1 cellular context compared by ENCODE assay signal in the genomic region with DNA sequence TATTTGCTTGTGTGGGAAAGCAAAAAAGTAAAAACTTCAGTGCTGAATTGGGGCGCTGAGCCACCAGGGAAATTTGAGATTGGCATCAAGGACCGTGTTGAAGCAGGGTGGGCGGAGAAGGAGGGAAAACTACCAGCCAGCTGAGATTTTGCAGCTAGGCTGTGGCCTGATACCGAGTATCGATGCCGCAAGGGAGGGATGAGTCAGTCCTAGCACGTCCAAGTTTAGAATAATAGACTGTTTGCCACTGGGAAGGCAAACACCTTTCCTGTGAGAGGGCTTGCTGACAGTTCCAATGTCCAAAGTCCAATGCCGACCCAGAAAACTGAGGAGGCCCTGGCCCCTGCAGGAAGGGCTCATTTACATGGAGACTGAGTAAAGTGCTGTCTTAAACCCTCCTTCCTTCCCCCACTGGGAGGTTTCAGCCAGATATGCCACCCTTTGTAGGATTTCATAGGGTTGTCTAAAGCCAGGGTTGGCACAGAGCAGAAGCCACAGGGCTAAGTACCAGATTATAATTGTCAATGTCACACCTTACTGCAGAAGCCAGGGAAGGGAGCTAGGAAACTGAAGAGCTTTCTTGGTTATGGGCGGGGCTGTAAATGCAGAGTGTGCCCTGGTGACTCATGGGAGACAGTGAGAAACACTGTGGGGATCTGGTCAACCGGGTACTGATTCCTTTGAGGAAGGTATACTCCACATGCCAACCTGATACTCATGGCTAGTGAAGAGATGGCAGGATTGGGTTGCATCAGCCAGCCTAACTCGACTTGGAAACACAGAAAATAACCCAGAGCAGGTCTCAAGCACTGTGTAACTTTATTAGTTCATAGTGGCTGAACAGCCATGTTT.
TF ChIP-seq lines count a peak whose summit lies in the region.

No MANE protein-coding gene starts in this region.

TF ChIP-seq in K562, 482 proteins besides CTCF, POLR2A, EP300 and RAD21 (continued from another document and continues in another):
- no peak for TF ChIP-seq PKNOX1 (IDR thresholded peaks at IDR 0.05)
- TF ChIP-seq, protein P1, sequence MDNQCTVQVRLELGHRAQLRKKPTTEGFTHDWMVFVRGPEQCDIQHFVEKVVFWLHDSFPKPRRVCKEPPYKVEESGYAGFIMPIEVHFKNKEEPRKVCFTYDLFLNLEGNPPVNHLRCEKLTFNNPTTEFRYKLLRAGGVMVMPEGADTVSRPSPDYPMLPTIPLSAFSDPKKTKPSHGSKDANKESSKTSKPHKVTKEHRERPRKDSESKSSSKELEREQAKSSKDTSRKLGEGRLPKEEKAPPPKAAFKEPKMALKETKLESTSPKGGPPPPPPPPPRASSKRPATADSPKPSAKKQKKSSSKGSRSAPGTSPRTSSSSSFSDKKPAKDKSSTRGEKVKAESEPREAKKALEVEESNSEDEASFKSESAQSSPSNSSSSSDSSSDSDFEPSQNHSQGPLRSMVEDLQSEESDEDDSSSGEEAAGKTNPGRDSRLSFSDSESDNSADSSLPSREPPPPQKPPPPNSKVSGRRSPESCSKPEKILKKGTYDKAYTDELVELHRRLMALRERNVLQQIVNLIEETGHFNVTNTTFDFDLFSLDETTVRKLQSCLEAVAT (IDR thresholded peaks at IDR 0.05) = no peak
- TF ChIP-seq TAL1 (IDR thresholded peaks at IDR 0.05) = peak; percentile 32; the same call in 1 of the 2 replicates
- TF ChIP-seq ZNF696 (CRISPR knock-in tag; conservative IDR thresholded peaks at IDR 0.05) = no peak
- TF ChIP-seq KLF13 (tag; IDR thresholded peaks at IDR 0.05; ENCODE audit: borderline replicate concordance, low read depth) = no peak
- TF ChIP-seq ZNF830 (CRISPR knock-in tag; IDR thresholded peaks at IDR 0.05) = no peak
- no peak for TF ChIP-seq RBM14 (IDR thresholded peaks at IDR 0.05; ENCODE audit: borderline replicate concordance, insufficient read depth, low read depth, low read length)
- no peak for TF ChIP-seq PRDM10 (IDR thresholded peaks at IDR 0.05; ENCODE audit: partially characterized antibody)
- no peak for TF ChIP-seq ZSCAN32 (CRISPR knock-in tag; IDR thresholded peaks at IDR 0.05)
- peak; percentile 80 for TF ChIP-seq SMARCA4 (IDR thresholded peaks at IDR 0.05)
- no peak; a peak in 1 of 4 replicates for TF ChIP-seq SRF (CRISPR knock-in tag; IDR thresholded peaks at IDR 0.05)
- peak; percentile 67 for TF ChIP-seq TCF3 (CRISPR knock-in tag; IDR thresholded peaks at IDR 0.05)
- TF ChIP-seq FOXJ3 (CRISPR knock-in tag; IDR thresholded peaks at IDR 0.05) = no peak
- TF ChIP-seq, protein P2, sequence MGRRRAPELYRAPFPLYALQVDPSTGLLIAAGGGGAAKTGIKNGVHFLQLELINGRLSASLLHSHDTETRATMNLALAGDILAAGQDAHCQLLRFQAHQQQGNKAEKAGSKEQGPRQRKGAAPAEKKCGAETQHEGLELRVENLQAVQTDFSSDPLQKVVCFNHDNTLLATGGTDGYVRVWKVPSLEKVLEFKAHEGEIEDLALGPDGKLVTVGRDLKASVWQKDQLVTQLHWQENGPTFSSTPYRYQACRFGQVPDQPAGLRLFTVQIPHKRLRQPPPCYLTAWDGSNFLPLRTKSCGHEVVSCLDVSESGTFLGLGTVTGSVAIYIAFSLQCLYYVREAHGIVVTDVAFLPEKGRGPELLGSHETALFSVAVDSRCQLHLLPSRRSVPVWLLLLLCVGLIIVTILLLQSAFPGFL (CRISPR knock-in tag; IDR thresholded peaks at IDR 0.05) = no peak
- no peak for TF ChIP-seq ZNF707 (CRISPR knock-in tag; conservative IDR thresholded peaks at IDR 0.05)
- no peak for TF ChIP-seq HDAC3 (IDR thresholded peaks at IDR 0.05; ENCODE audit: borderline replicate concordance, partially characterized antibody)
- TF ChIP-seq ZNF785 (CRISPR knock-in tag; IDR thresholded peaks at IDR 0.05) = no peak
- TF ChIP-seq BRF2 (IDR thresholded peaks at IDR 0.05; ENCODE audit: borderline replicate concordance, insufficient read depth, insufficient read length) = no peak
- TF ChIP-seq PRPF4 (IDR thresholded peaks at IDR 0.05; ENCODE audit: insufficient read depth, low read depth, low read length, poor library complexity, severe bottlenecking) = no peak
- TF ChIP-seq FOXO4 (CRISPR knock-in tag; IDR thresholded peaks at IDR 0.05) = no peak
- TF ChIP-seq FIP1L1 (IDR thresholded peaks at IDR 0.05; ENCODE audit: low read depth, low read length, poor library complexity, severe bottlenecking) = no peak
- TF ChIP-seq CBX8 (IDR thresholded peaks at IDR 0.05; ENCODE audit: borderline replicate concordance, extremely low read depth, low read depth, low read length, poor library complexity, severe bottlenecking) = no peak
- no peak for TF ChIP-seq SNRNP70 (optimal IDR thresholded peaks at IDR 0.05; ENCODE audit: low read depth, low read length)
- TF ChIP-seq RBM22 (IDR thresholded peaks at IDR 0.05; ENCODE audit: low read depth, low read length, poor library complexity, severe bottlenecking) = no peak
- no peak for TF ChIP-seq ZNF699 (CRISPR knock-in tag; IDR thresholded peaks at IDR 0.05; ENCODE audit: insufficient replicate concordance)
- TF ChIP-seq, protein P3, sequence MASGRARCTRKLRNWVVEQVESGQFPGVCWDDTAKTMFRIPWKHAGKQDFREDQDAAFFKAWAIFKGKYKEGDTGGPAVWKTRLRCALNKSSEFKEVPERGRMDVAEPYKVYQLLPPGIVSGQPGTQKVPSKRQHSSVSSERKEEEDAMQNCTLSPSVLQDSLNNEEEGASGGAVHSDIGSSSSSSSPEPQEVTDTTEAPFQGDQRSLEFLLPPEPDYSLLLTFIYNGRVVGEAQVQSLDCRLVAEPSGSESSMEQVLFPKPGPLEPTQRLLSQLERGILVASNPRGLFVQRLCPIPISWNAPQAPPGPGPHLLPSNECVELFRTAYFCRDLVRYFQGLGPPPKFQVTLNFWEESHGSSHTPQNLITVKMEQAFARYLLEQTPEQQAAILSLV (tag; IDR thresholded peaks at IDR 0.05) = no peak
- TF ChIP-seq RBM17 (IDR thresholded peaks at IDR 0.05; ENCODE audit: borderline replicate concordance, low read depth, low read length) = no peak
- TF ChIP-seq ZNF57 (CRISPR knock-in tag; IDR thresholded peaks at IDR 0.05) = no peak
- TF ChIP-seq, protein P4, sequence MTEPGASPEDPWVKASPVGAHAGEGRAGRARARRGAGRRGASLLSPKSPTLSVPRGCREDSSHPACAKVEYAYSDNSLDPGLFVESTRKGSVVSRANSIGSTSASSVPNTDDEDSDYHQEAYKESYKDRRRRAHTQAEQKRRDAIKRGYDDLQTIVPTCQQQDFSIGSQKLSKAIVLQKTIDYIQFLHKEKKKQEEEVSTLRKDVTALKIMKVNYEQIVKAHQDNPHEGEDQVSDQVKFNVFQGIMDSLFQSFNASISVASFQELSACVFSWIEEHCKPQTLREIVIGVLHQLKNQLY (CRISPR knock-in tag; conservative IDR thresholded peaks at IDR 0.05) = no peak
- no peak for TF ChIP-seq ESRRA (IDR thresholded peaks at IDR 0.05; ENCODE audit: borderline replicate concordance, low read depth)
- TF ChIP-seq SMARCB1 (IDR thresholded peaks at IDR 0.05; ENCODE audit: insufficient read length, low read depth) = no peak
- 0 out of 4 replicates have a peak, but pooled peaks have one; percentile 11 to 35 for TF ChIP-seq NRF1 (conservative IDR thresholded peaks at IDR 0.05 in 1 of 2, IDR thresholded peaks at IDR 0.05 in 1 of 2)
- no peak; the same call in 1 of the 2 replicates for TF ChIP-seq ZBED1 (IDR thresholded peaks at IDR 0.05)
- 0 out of 2 replicates have a peak, but pooled peaks have one; percentile 52 for TF ChIP-seq ZNF431 (CRISPR knock-in tag; IDR thresholded peaks at IDR 0.05)
- TF ChIP-seq ELK3 (CRISPR knock-in tag; IDR thresholded peaks at IDR 0.05) = no peak
- TF ChIP-seq, protein P5, sequence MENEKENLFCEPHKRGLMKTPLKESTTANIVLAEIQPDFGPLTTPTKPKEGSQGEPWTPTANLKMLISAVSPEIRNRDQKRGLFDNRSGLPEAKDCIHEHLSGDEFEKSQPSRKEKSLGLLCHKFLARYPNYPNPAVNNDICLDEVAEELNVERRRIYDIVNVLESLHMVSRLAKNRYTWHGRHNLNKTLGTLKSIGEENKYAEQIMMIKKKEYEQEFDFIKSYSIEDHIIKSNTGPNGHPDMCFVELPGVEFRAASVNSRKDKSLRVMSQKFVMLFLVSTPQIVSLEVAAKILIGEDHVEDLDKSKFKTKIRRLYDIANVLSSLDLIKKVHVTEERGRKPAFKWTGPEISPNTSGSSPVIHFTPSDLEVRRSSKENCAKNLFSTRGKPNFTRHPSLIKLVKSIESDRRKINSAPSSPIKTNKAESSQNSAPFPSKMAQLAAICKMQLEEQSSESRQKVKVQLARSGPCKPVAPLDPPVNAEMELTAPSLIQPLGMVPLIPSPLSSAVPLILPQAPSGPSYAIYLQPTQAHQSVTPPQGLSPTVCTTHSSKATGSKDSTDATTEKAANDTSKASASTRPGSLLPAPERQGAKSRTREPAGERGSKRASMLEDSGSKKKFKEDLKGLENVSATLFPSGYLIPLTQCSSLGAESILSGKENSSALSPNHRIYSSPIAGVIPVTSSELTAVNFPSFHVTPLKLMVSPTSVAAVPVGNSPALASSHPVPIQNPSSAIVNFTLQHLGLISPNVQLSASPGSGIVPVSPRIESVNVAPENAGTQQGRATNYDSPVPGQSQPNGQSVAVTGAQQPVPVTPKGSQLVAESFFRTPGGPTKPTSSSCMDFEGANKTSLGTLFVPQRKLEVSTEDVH (IDR thresholded peaks at IDR 0.05; ENCODE audit: low read depth, partially characterized antibody) = no peak
- no peak for TF ChIP-seq ZBTB26 (CRISPR knock-in tag; IDR thresholded peaks at IDR 0.05)
- TF ChIP-seq RBM15 (IDR thresholded peaks at IDR 0.05; ENCODE audit: insufficient read depth, low read length) = no peak
